8 cellular contexts compared by ENCODE assay signal in genomic region chr1:23980725-23981063, GRCh38. TPM values are rescaled to one million over a fixed set of nuclear protein-coding genes. Genes with fewer than 3 reads are reported as not detected.
A peak's percentile ranks its signal among the peaks of the same experiment; 100 is the strongest.
DNase-seq lines count a peak whose midpoint lies in the region; ATAC-seq, FAIRE-seq and TF ChIP-seq lines count a peak whose summit lies in the region.

No MANE protein-coding gene starts in this region.

- peaks cover 44% of the 10 kb centered on the region for H3K79me2 ChIP-seq in SU-DHL-6 (ENCODE audit: insufficient read depth, low read length)
- peaks cover 49% of the 10 kb centered on the region for H3K79me2 ChIP-seq in K562 (ENCODE audit: control insufficient read depth, insufficient read depth, low read length)

- FAIRE-seq in A549 (lab: Jason Lieb, UNC) = no peak
- FAIRE-seq in K562 (lab: Jason Lieb, UNC) = no peak

- H3K9me1 ChIP-seq in K562 (ENCODE audit: control insufficient read depth, insufficient read depth, low read length) = no peaks in the 10 kb centered on the region

- BruUV-seq in K562 (replicated peaks; lab: Mats Ljungman, UMichigan) = TSS peak; percentile 100

- WGBS in A549 (ENCODE audit: missing lambda C conversion rate) = 54% methylated on average over 7 of the region's 7 CpGs
- WGBS in K562 (ENCODE audit: insufficient coverage, low coverage, missing lambda C conversion rate) = 30% methylated on average over 7 of the region's 7 CpGs

- peak overlapping the region; percentile 21 for H2AFZ ChIP-seq in SU-DHL-6 (ENCODE audit: low read depth, low read length, severe bottlenecking)
- peak overlapping the region; percentile 96 for H2AFZ ChIP-seq in K562 (ENCODE audit: low read depth, low read length)

- TF ChIP-seq CTCF in A549 (IDR thresholded peaks at IDR 0.05) = no peak
- no peak for TF ChIP-seq CTCF in SU-DHL-6 (IDR thresholded peaks at IDR 0.05; ENCODE audit: insufficient read depth, low read length, poor library complexity, severe bottlenecking)
- TF ChIP-seq CTCF in K562 (IDR thresholded peaks at IDR 0.05 in 2 of 3, conservative IDR thresholded peaks at IDR 0.05 in 1 of 3; ENCODE audit: insufficient read depth in 2 of 3, low read depth in 1 of 3, low read length in 3 of 3) = no peak

- POLR2A ChIA-PET in A549 (lab: Yijun Ruan, JAX) = interaction anchor here (0.6 to 1.5 kb wide), 11 partner anchors 16 to 66 kb away, joined by 3 to 13 read pairs (median 5); no protein-coding TSS in a partner anchor
- POLR2A ChIA-PET in K562 (lab: Yijun Ruan, JAX) = interaction anchor here (0.6 to 2.4 kb wide), 17 partner anchors 8 to 457 kb away, joined by 3 to 23 read pairs (median 4); partner anchors contain the start of gene PNRC2

- peak in 1 of 2 experiments; percentile 47 for DNase-seq in A549 (ENCODE audit: low read depth in 1 of 2, low spot score in 1 of 2)
- DNase-seq in HS-27A (ENCODE audit: low read depth) = peak; percentile 68
- DNase-seq in K562 (ENCODE audit: extremely low read depth in 1 of 4, low spot score in 3 of 4) = peak; percentile 46 to 73 (median 60)
- DNase-seq in left kidney (ENCODE audit: low read depth, low spot score) = peak; percentile 85
- DNase-seq in stimulated activated CD4-positive, alpha-beta T cell treated with anti-CD3 and anti-CD28 coated beads, TNF-alpha, amount 100 ng/mL, for 48 hours (ENCODE audit: low read depth in 3 of 3) = peak; percentile 39 to 58 (median 57)
- DNase-seq in GM19240 (ENCODE audit: insufficient read length, low spot score) = no peak

- H3K4me1 ChIP-seq in A549 (peaks cover 52% of the 10 kb centered on the region), K562 (replicated peaks in 1 of 2; ENCODE audit: control insufficient read depth in 2 of 2, insufficient read depth in 2 of 2, low read length in 2 of 2) (peaks cover 12 to 20% of the 10 kb centered on the region in 2 experiments)

- H3K27me3 ChIP-seq in SU-DHL-6 (ENCODE audit: low read length) (no peaks in the 10 kb centered on the region), K562 (ENCODE audit: control insufficient read depth in 2 of 2, insufficient read depth in 2 of 2, low read length in 2 of 2) (no peaks in the 10 kb centered on the region)

- H3K4me3 ChIP-seq in A549 (peak overlapping the region; percentile 97; the same call in 2 of the 3 replicates), SU-DHL-6 (ENCODE audit: insufficient read depth, low read length, poor library complexity, severe bottlenecking) (peak overlapping the region; percentile 44), K562 (peak overlapping the region; percentile 87)

- TF ChIP-seq POLR2A in A549 (IDR thresholded peaks at IDR 0.05; ENCODE audit: low read length) (no peak), GM18505 (IDR thresholded peaks at IDR 0.05; ENCODE audit: borderline replicate concordance, extremely low read depth, insufficient read depth, insufficient read length) (no peak), K562 (conservative IDR thresholded peaks at IDR 0.05) (no peak)

- H3K9me3 ChIP-seq in A549 (no peaks in the 10 kb centered on the region), SU-DHL-6 (ENCODE audit: insufficient read depth, low read length) (no peaks in the 10 kb centered on the region), K562 (replicated peaks; ENCODE audit: control insufficient read depth, insufficient read depth, low read depth, low read length) (no peaks in the 10 kb centered on the region)

- CTCF ChIA-PET in A549 (lab: Yijun Ruan, JAX) = interaction anchor here (0.7 to 2.3 kb wide), 7 partner anchors 8 to 62 kb away, joined by 3 to 7 read pairs (median 5); no protein-coding TSS in a partner anchor
- CTCF ChIA-PET in K562 (lab: Yijun Ruan, JAX; ENCODE audit: low intra/inter-chr PET ratio) = no interaction called here

- H3K4me2 ChIP-seq in A549 = peak overlapping the region; percentile 85
- H3K4me2 ChIP-seq in SU-DHL-6 (ENCODE audit: low read depth, low read length, poor library complexity, severe bottlenecking) = peak overlapping the region; percentile 91
- H3K4me2 ChIP-seq in K562 (ENCODE audit: insufficient read depth, low read length) = peak overlapping the region; percentile 96

- H3K27ac ChIP-seq in A549 (peak overlapping the region; percentile 98 to 100), SU-DHL-6 (ENCODE audit: low read depth, low read length) (peak overlapping the region; percentile 97), K562 (ENCODE audit: extremely low read depth, low read depth, low read length) (peak overlapping the region; percentile 97)

- TF ChIP-seq RAD21 in A549 (conservative IDR thresholded peaks at IDR 0.05 in 1 of 2, IDR thresholded peaks at IDR 0.05 in 1 of 2) (no peak), K562 (CRISPR knock-in tag; conservative IDR thresholded peaks at IDR 0.05 in 1 of 2, IDR thresholded peaks at IDR 0.05 in 1 of 2) (no peak)

- intact Hi-C loops in K562 (cut with micrococcal nuclease) = loop anchor here (1.0 kb wide), 1 partner anchor 21 kb away; the partner anchor contains the start of gene PNRC2

- TF ChIP-seq EP300 in A549 (IDR thresholded peaks at IDR 0.05) (no peak), K562 (IDR thresholded peaks at IDR 0.05; ENCODE audit: low read length) (0 out of 2 replicates have a peak, but pooled peaks have one; percentile 2)

- ATAC-seq in A549 = peak; percentile 38 to 41; a peak in 4 of 6 replicates
- peak; percentile 32 for ATAC-seq in GM18505 (IDR thresholded peaks at IDR 0.05; ENCODE audit: unreplicated experiment)
- peak; percentile 25 for ATAC-seq in K562

- peaks cover 26% of the 10 kb centered on the region for H4K20me1 ChIP-seq in SU-DHL-6 (ENCODE audit: low read depth, low read length)
- peaks cover 33% of the 10 kb centered on the region for H4K20me1 ChIP-seq in K562 (replicated peaks; ENCODE audit: control insufficient read depth, insufficient read depth, low read length)

- in situ Hi-C loops in K562 (cut with MboI) = no loop called here

- H3F3A ChIP-seq in SU-DHL-6 (ENCODE audit: insufficient read depth) = peaks cover 54% of the 10 kb centered on the region

- H3K36me3 ChIP-seq in SU-DHL-6 (ENCODE audit: low read length) (peaks cover 34% of the 10 kb centered on the region), K562 (ENCODE audit: control insufficient read depth, insufficient read depth, low read length) (peaks cover 37% of the 10 kb centered on the region)

- H3K9ac ChIP-seq in SU-DHL-6 (ENCODE audit: low read length) (peak overlapping the region; percentile 99), K562 (ENCODE audit: insufficient read depth in 1 of 2, low read depth in 2 of 2, low read length in 2 of 2) (peak overlapping the region; percentile 86 to 99)

- H3K9me2 ChIP-seq in SU-DHL-6 (replicated peaks; ENCODE audit: insufficient read depth, low read length) = no peaks in the 10 kb centered on the region

TF ChIP-seq in A549, 52 proteins besides CTCF, POLR2A, EP300 and RAD21 (continues in another document):
- no peak for TF ChIP-seq GATA3 (IDR thresholded peaks at IDR 0.05; ENCODE audit: borderline replicate concordance)

RNA-seq across cellular contexts. Expression of gene SRSF10, which starts 0.6 kb away (rescaled TPM):
- polyA plus RNA-seq in A549 (2011; rRNA removed) (119 and 180 TPM in 2 replicates), A549 (2017; fragmentation: RNase III; extraction: RNeasy Plus Mini Kit Qiagen cat#74134 plus additional on column Dnase treatment) (140 to 141 TPM (median 141 TPM) in 3 replicates), K562 (2011; rRNA removed) (163 and 205 TPM in 2 replicates), K562 (2014; fragmentation: Illumina TruSeq; extraction: Trizol) (200 and 256 TPM in 2 replicates), K562 (2014; fragmentation: Nextera tagmentation; extraction: Ambion mirVana) (100 to 1,000 TPM; 191 to 226 TPM), K562 (2014; rRNA removed) (173 and 184 TPM in 2 replicates)
- polyA plus RNA-seq in A549 (2012; cell fraction: cytosol; rRNA removed) = 79.7 and 102 TPM in 2 replicates
- 74.1 and 125 TPM in 2 replicates for polyA plus RNA-seq in A549 (2012; cell fraction: nucleus; rRNA removed)
- 52.7 and 59.3 TPM in 2 replicates for polyA minus RNA-seq in A549 (2011; rRNA and poly(A)+ RNA removed)
- total RNA-seq in K562 (2011; cell fraction: chromatin; rRNA removed; ENCODE audit: low replicate concordance) = 169 and 504 TPM in 2 replicates
- total RNA-seq in K562 (2011; cell fraction: nucleolus; rRNA removed) = 115 and 121 TPM in 2 replicates
- total RNA-seq in K562 (2011; cell fraction: nucleoplasm; rRNA removed) = 210 and 328 TPM in 2 replicates
- total RNA-seq in K562 (2014; rRNA removed) (147 and 154 TPM in 2 replicates), K562 (2014; rRNA removed; fragmentation: Illumina TruSeq; extraction: Trizol) (246 and 266 TPM in 2 replicates), K562 (2015; rRNA removed; fragmentation: Illumina TruSeq; extraction: Trizol) (250 and 264 TPM in 2 replicates), K562 (2021) (154 and 165 TPM in 2 replicates)
- polyA plus RNA-seq in K562 (2011; cell fraction: cytosol; rRNA removed) = 84.6 and 130 TPM in 2 replicates
- 253 and 293 TPM in 2 replicates for polyA plus RNA-seq in K562 (2011; cell fraction: nucleus; rRNA removed)
- polyA plus RNA-seq in K562 (2012) = 138 and 150 TPM in 2 replicates
- polyA minus RNA-seq in K562 (2011; rRNA and poly(A)+ RNA removed) = 251 and 281 TPM in 2 replicates
- 75.5 and 78.6 TPM in 2 replicates for polyA minus RNA-seq in K562 (2011; cell fraction: cytosol; rRNA and poly(A)+ RNA removed)
- 265 and 458 TPM in 2 replicates for polyA minus RNA-seq in K562 (2011; cell fraction: nucleus; rRNA and poly(A)+ RNA removed)

RNA-seq across cellular contexts. Expression of gene PNRC2, which starts 21.1 kb away (rescaled TPM):
- polyA plus RNA-seq in A549 (2011; rRNA removed) (38.1 and 106 TPM in 2 replicates), A549 (2017; fragmentation: RNase III; extraction: RNeasy Plus Mini Kit Qiagen cat#74134 plus additional on column Dnase treatment) (34.4 to 37.5 TPM (median 36.1 TPM) in 3 replicates), K562 (2011; rRNA removed) (208 and 228 TPM in 2 replicates), K562 (2014; fragmentation: Illumina TruSeq; extraction: Trizol) (260 and 303 TPM in 2 replicates), K562 (2014; fragmentation: Nextera tagmentation; extraction: Ambion mirVana) (100 to 1,000 TPM; 178 to 212 TPM), K562 (2014; rRNA removed) (196 and 203 TPM in 2 replicates)
- polyA plus RNA-seq in A549 (2012; cell fraction: cytosol; rRNA removed) = 16.8 and 21.2 TPM in 2 replicates
- 12.3 and 16.1 TPM in 2 replicates for polyA plus RNA-seq in A549 (2012; cell fraction: nucleus; rRNA removed)
- polyA minus RNA-seq in A549 (2011; rRNA and poly(A)+ RNA removed) = 41.1 and 125 TPM in 2 replicates
- total RNA-seq in K562 (2011; cell fraction: chromatin; rRNA removed; ENCODE audit: low replicate concordance) = 17.2 and 67.9 TPM in 2 replicates
- 15.8 and 18.9 TPM in 2 replicates for total RNA-seq in K562 (2011; cell fraction: nucleolus; rRNA removed)
- total RNA-seq in K562 (2011; cell fraction: nucleoplasm; rRNA removed) = 46.6 and 90.9 TPM in 2 replicates
- total RNA-seq in K562 (2014; rRNA removed) (120 and 127 TPM in 2 replicates), K562 (2014; rRNA removed; fragmentation: Illumina TruSeq; extraction: Trizol) (203 and 235 TPM in 2 replicates), K562 (2015; rRNA removed; fragmentation: Illumina TruSeq; extraction: Trizol) (222 and 230 TPM in 2 replicates), K562 (2021) (197 TPM in 2 replicates)
- 72.6 and 105 TPM in 2 replicates for polyA plus RNA-seq in K562 (2011; cell fraction: cytosol; rRNA removed)
- 98.0 and 210 TPM in 2 replicates for polyA plus RNA-seq in K562 (2011; cell fraction: nucleus; rRNA removed)
- polyA plus RNA-seq in K562 (2012) = 157 and 165 TPM in 2 replicates
- polyA minus RNA-seq in K562 (2011; rRNA and poly(A)+ RNA removed) = 164 and 170 TPM in 2 replicates
- polyA minus RNA-seq in K562 (2011; cell fraction: cytosol; rRNA and poly(A)+ RNA removed) = 77.2 and 102 TPM in 2 replicates
- 27.7 and 67.3 TPM in 2 replicates for polyA minus RNA-seq in K562 (2011; cell fraction: nucleus; rRNA and poly(A)+ RNA removed)

Comparison
In these comparisons a context has a peak if more than half of its experiments do, and no peak if none do; other contexts are left out.
1. H3K4me3 ChIP-seq: peak in every context shown above with its lines; median percentile 97 in A549; 87 in K562; 44 in SU-DHL-6.
2. Of the 35 proteins assayed by ChIP-seq in both K562 and A549: peak only in K562: EP300 and MAFK; only in A549: none; in both: none; in neither: 33.